ENCODE assay signal across 8 cellular contexts in the genomic region with DNA sequence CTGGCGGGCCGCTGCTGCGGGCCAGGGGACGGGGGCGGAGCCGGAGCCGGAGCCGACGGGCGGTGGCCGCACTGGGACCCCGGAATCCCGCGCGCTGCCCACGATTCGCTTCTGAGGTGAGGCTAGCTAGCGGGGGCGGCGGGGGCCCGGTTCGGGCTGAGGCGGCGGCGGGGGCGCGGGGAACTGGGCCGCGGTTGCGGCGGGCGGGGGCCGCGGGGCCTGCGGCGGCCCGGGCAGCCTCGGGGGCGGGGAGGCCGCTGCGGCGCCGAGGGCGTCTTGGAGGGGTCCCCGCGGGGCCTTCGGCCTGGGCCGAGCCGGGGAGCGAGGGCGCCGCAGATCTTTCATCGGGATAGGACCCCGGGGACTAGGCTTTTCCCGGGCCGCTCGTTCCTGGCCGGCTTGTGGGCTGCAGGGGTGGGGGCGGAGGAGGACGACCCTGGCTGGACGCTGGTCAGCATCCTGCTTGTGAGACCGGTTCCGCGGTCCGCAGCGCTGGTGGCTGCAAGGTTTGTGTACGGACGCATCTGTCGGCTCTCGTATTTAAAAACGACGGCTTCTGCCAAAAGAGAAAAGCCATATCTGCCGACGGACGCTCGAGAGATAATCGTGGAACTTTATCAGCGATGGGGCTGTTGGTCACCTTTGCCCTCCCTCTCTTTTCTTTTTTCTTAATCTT. TPM values are rescaled to one million over a fixed set of nuclear protein-coding genes. Genes with fewer than 3 reads are reported as not detected.
DNase-seq lines count a peak whose midpoint lies in the region; ATAC-seq and TF ChIP-seq lines count a peak whose summit lies in the region.

No MANE protein-coding gene starts in this region.

- H3K27me3 ChIP-seq in Panc1 (ENCODE audit: control insufficient read depth, insufficient read depth, low read length): no peaks in the 10 kb centered on the region
- H3K27me3 ChIP-seq in thyroid gland: no peaks in the 10 kb centered on the region

- no peak for TF ChIP-seq CTCF in GM10248 (IDR thresholded peaks at IDR 0.05; ENCODE audit: control extremely low read depth, extremely low read depth, low read depth, missing control alignments)
- TF ChIP-seq CTCF in HFF-Myc (IDR thresholded peaks at IDR 0.05; ENCODE audit: low read depth, low read length, missing control alignments): no peak
- TF ChIP-seq CTCF in Panc1 (IDR thresholded peaks at IDR 0.05): no peak
- TF ChIP-seq CTCF in thyroid gland (IDR thresholded peaks at IDR 0.05): no peak

- H3K36me3 ChIP-seq in Panc1 (ENCODE audit: control insufficient read depth, insufficient read depth, low read length) (no peaks in the 10 kb centered on the region; the same call in 1 of the 2 replicates), thyroid gland (no peaks in the 10 kb centered on the region)

- H3K9me3 ChIP-seq in Panc1 (ENCODE audit: control insufficient read depth, insufficient read depth, low read depth, low read length) (no peaks in the 10 kb centered on the region), thyroid gland (no peaks in the 10 kb centered on the region)

- in situ Hi-C loops in Panc1 (cut with HindIII; ENCODE audit: low pct_unique_long_range_greater_than_20kb, low sequenced_read_pairs): no loop called here

- H3K4me1 ChIP-seq in Panc1 (ENCODE audit: control insufficient read depth, insufficient read depth, low read length) (peaks cover 6% of the 10 kb centered on the region; the same call in 1 of the 2 replicates), thyroid gland (peaks cover 26 to 35% of the 10 kb centered on the region in 2 donors)

- CTCF ChIA-PET in GM10248 (lab: Yijun Ruan, JAX) (no interaction called here), Panc1 (lab: Charles Lee) (interaction anchor here (0.6 kb wide), 1 partner anchor 113 kb away, joined by 4 read pairs; no protein-coding TSS in a partner anchor)

- POLR2A ChIA-PET in GM10248 (lab: Yijun Ruan, JAX): no interaction called here
- POLR2A ChIA-PET in Panc1 (lab: Charles Lee): no interaction called here

- TF ChIP-seq POLR2A in thyroid gland (IDR thresholded peaks at IDR 0.05): no peak

- whole genome bisulfite sequencing in thyroid gland, 2 donors: 0% methylated on average over 24 to 48 of the region's 78 CpGs

- BruUV-seq in Panc1 (replicated peaks; lab: Mats Ljungman, UMichigan): no TSS peak

- peak; percentile 52 for ATAC-seq in Panc1

- DNase-seq in GM10248 (ENCODE audit: extremely low spot score) (peak; percentile 26), HFF-Myc (ENCODE audit: extremely low read depth, low read depth) (no peak), Panc1 (ENCODE audit: low read depth, low spot score) (no peak), dermis microvascular lymphatic vessel endothelial cell (ENCODE audit: low read depth in 2 of 2) (peak; percentile 39 to 75), medulla oblongata (ENCODE audit: extremely low spot score) (peak; percentile 21), thyroid gland (peak; percentile 66 to 76), ureter (ENCODE audit: low spot score) (no peak), NCI-H1694 (lab: John Stamatoyannopoulos, UW) (no peak)

- peak overlapping the region; percentile 90 for H3K27ac ChIP-seq in Panc1 (ENCODE audit: low read length)
- H3K27ac ChIP-seq in thyroid gland: peak overlapping the region; percentile 79 to 87 (median 84)

- intact Hi-C loops in Panc1 (cut with micrococcal nuclease; ENCODE audit: unreplicated experiment): no loop called here
- intact Hi-C loops in thyroid gland (cut with DNase I): loop anchor here (5.0 kb wide), 1 partner anchor 88 kb away; no protein-coding TSS in a partner anchor

- H3K4me3 ChIP-seq in HFF-Myc (replicated peaks; ENCODE audit: low read depth, low read length): peak overlapping the region; percentile 75
- H3K4me3 ChIP-seq in Panc1 (ENCODE audit: low read depth in 2 of 2, low read length in 2 of 2): peak overlapping the region; percentile 75
- H3K4me3 ChIP-seq in thyroid gland (replicated peaks in 1 of 3): peak overlapping the region; percentile 30 to 76 (median 73)

RNA-seq across cellular contexts. Expression of gene ADD1, which starts 0.4 kb away (rescaled TPM):
- total RNA-seq in Panc1 (2021; ENCODE audit: unreplicated experiment): 158 TPM
- 126 TPM for polyA plus RNA-seq in Panc1 (2012; ENCODE audit: insufficient read length)
- 147 and 180 TPM in 2 replicates for total RNA-seq in dermis microvascular lymphatic vessel endothelial cell
- total RNA-seq in thyroid gland: 100 to 1,000 TPM; 190 to 222 (median 194) TPM
- total RNA-seq in ureter: 416 TPM

RNA-seq across cellular contexts. Expression of gene SH3BP2, which starts 51.2 kb away (rescaled TPM):
- total RNA-seq in Panc1 (2021; ENCODE audit: unreplicated experiment): 93.4 TPM
- 56.2 TPM for polyA plus RNA-seq in Panc1 (2012; ENCODE audit: insufficient read length)
- total RNA-seq in dermis microvascular lymphatic vessel endothelial cell: 12.5 and 16.9 TPM in 2 replicates
- total RNA-seq in thyroid gland: 10 to 100 TPM; 29.6 to 43.5 (median 36.7) TPM
- total RNA-seq in ureter: 109 TPM

Comparison
In these comparisons a context has a peak if more than half of its experiments do, and no peak if none do; other contexts are left out.
1. DNase-seq: peak in GM10248 (single experiment), dermis microvascular lymphatic vessel endothelial cell (2 of 2), medulla oblongata (single experiment) and thyroid gland (2 of 2); none in HFF-Myc (single experiment), Panc1 (single experiment), ureter (single experiment) and NCI-H1694 (single experiment).
2. Peak in every context shown above with its lines, with median percentiles within 50 percentile points of each other: H3K4me3 ChIP-seq.